1 cellular context compared by ENCODE assay signal in genomic region chr10:21517983-21518628, GRCh38.
TF ChIP-seq lines count a peak whose summit lies in the region.

No MANE protein-coding gene starts in this region.

TF ChIP-seq in HEK293, 187 proteins besides CTCF, POLR2A, EP300 and RAD21 (continued from another document and continues in another):
- TF ChIP-seq INSM2 (tag by site-specific recombination; IDR thresholded peaks at IDR 0.05) (peak; percentile 34; the same call in 1 of the 2 replicates), ZNF843 (tag by site-specific recombination; IDR thresholded peaks at IDR 0.05) (peak; percentile 55; the same call in 1 of the 2 replicates), GLI4 (tag by site-specific recombination; IDR thresholded peaks at IDR 0.05) (no peak), ZNF660 (tag by site-specific recombination; IDR thresholded peaks at IDR 0.05) (peak; percentile 10; the same call in 1 of the 2 replicates), ZNF302 (tag by site-specific recombination; IDR thresholded peaks at IDR 0.05; ENCODE audit: low read depth) (no peak), ZNF548 (tag by site-specific recombination; IDR thresholded peaks at IDR 0.05) (no peak), ZNF292 (tag by site-specific recombination; IDR thresholded peaks at IDR 0.05; ENCODE audit: borderline replicate concordance, low read depth) (no peak), ZNF423 (tag by site-specific recombination; IDR thresholded peaks at IDR 0.05) (no peak), ZXDB (tag by site-specific recombination; IDR thresholded peaks at IDR 0.05) (no peak), ZNF311 (tag by site-specific recombination; IDR thresholded peaks at IDR 0.05; ENCODE audit: borderline replicate concordance) (no peak), ZNF341 (tag by site-specific recombination; IDR thresholded peaks at IDR 0.05; ENCODE audit: low read depth) (peak; percentile 22; the same call in 1 of the 2 replicates), ZNF514 (tag by site-specific recombination; IDR thresholded peaks at IDR 0.05) (no peak), ZNF10 (tag by site-specific recombination; IDR thresholded peaks at IDR 0.05) (peak; percentile 72), ZNF623 (tag by site-specific recombination; IDR thresholded peaks at IDR 0.05) (no peak), ZNF488 (tag by site-specific recombination; IDR thresholded peaks at IDR 0.05) (no peak), ZNF274 (IDR thresholded peaks at IDR 0.05; ENCODE audit: low read length) (no peak), ZNF274 (tag by site-specific recombination; IDR thresholded peaks at IDR 0.05; ENCODE audit: borderline replicate concordance) (no peak), ZFHX2 (tag by site-specific recombination; conservative IDR thresholded peaks at IDR 0.05) (no peak), ZNF366 (tag by site-specific recombination; conservative IDR thresholded peaks at IDR 0.05) (peak; percentile 8; the same call in 1 of the 2 replicates), ZNF670 (tag by site-specific recombination; IDR thresholded peaks at IDR 0.05; ENCODE audit: low read depth) (no peak), ZNF561 (tag by site-specific recombination; IDR thresholded peaks at IDR 0.05; ENCODE audit: borderline replicate concordance) (peak; percentile 29; the same call in 1 of the 2 replicates), SP3 (tag by site-specific recombination; IDR thresholded peaks at IDR 0.05) (peak; percentile 49), ZNF132 (tag by site-specific recombination; IDR thresholded peaks at IDR 0.05; ENCODE audit: borderline replicate concordance) (no peak), TSHZ1 (tag by site-specific recombination; IDR thresholded peaks at IDR 0.05; ENCODE audit: borderline replicate concordance) (peak; percentile 92), ZBTB17 (tag by site-specific recombination; IDR thresholded peaks at IDR 0.05) (peak; percentile 49; the same call in 1 of the 2 replicates), PRDM4 (tag by site-specific recombination; IDR thresholded peaks at IDR 0.05) (peak; percentile 80), ZNF629 (tag by site-specific recombination; IDR thresholded peaks at IDR 0.05) (peak; percentile 10), ZEB2 (tag by site-specific recombination; IDR thresholded peaks at IDR 0.05) (peak; percentile 56), ZIC2 (tag by site-specific recombination; IDR thresholded peaks at IDR 0.05) (no peak), KLF7 (tag by site-specific recombination; IDR thresholded peaks at IDR 0.05; ENCODE audit: borderline replicate concordance) (peak; percentile 60; the same call in 1 of the 2 replicates), PRDM1 (tag by site-specific recombination; IDR thresholded peaks at IDR 0.05) (0 out of 2 replicates have a peak, but pooled peaks have one; percentile 42)
- TF ChIP-seq, protein P1, sequence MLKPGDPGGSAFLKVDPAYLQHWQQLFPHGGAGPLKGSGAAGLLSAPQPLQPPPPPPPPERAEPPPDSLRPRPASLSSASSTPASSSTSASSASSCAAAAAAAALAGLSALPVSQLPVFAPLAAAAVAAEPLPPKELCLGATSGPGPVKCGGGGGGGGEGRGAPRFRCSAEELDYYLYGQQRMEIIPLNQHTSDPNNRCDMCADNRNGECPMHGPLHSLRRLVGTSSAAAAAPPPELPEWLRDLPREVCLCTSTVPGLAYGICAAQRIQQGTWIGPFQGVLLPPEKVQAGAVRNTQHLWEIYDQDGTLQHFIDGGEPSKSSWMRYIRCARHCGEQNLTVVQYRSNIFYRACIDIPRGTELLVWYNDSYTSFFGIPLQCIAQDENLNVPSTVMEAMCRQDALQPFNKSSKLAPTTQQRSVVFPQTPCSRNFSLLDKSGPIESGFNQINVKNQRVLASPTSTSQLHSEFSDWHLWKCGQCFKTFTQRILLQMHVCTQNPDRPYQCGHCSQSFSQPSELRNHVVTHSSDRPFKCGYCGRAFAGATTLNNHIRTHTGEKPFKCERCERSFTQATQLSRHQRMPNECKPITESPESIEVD (tag by site-specific recombination; IDR thresholded peaks at IDR 0.05) = peak; percentile 90
- TF ChIP-seq, protein P2, sequence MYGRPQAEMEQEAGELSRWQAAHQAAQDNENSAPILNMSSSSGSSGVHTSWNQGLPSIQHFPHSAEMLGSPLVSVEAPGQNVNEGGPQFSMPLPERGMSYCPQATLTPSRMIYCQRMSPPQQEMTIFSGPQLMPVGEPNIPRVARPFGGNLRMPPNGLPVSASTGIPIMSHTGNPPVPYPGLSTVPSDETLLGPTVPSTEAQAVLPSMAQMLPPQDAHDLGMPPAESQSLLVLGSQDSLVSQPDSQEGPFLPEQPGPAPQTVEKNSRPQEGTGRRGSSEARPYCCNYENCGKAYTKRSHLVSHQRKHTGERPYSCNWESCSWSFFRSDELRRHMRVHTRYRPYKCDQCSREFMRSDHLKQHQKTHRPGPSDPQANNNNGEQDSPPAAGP (tag by site-specific recombination; IDR thresholded peaks at IDR 0.05) = peak; percentile 72
- TF ChIP-seq, protein P3, sequence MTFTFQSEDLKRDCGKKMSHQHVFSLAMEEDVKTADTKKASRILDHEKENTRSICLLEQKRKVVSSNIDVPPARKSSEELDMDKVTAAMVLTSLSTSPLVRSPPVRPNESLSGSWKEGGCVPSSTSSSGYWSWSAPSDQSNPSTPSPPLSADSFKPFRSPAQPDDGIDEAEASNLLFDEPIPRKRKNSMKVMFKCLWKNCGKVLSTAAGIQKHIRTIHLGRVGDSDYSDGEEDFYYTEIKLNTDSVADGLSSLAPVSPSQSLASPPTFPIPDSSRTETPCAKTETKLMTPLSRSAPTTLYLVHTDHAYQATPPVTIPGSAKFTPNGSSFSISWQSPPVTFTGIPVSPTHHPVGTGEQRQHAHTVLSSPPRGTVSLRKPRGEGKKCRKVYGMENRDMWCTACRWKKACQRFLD (tag by site-specific recombination; IDR thresholded peaks at IDR 0.05) = no peak
- TF ChIP-seq, protein P4, sequence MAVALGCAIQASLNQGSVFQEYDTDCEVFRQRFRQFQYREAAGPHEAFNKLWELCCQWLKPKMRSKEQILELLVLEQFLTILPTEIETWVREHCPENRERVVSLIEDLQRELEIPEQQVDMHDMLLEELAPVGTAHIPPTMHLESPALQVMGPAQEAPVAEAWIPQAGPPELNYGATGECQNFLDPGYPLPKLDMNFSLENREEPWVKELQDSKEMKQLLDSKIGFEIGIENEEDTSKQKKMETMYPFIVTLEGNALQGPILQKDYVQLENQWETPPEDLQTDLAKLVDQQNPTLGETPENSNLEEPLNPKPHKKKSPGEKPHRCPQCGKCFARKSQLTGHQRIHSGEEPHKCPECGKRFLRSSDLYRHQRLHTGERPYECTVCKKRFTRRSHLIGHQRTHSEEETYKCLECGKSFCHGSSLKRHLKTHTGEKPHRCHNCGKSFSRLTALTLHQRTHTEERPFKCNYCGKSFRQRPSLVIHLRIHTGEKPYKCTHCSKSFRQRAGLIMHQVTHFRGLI (tag by site-specific recombination; IDR thresholded peaks at IDR 0.05) = no peak
- TF ChIP-seq, protein P5, sequence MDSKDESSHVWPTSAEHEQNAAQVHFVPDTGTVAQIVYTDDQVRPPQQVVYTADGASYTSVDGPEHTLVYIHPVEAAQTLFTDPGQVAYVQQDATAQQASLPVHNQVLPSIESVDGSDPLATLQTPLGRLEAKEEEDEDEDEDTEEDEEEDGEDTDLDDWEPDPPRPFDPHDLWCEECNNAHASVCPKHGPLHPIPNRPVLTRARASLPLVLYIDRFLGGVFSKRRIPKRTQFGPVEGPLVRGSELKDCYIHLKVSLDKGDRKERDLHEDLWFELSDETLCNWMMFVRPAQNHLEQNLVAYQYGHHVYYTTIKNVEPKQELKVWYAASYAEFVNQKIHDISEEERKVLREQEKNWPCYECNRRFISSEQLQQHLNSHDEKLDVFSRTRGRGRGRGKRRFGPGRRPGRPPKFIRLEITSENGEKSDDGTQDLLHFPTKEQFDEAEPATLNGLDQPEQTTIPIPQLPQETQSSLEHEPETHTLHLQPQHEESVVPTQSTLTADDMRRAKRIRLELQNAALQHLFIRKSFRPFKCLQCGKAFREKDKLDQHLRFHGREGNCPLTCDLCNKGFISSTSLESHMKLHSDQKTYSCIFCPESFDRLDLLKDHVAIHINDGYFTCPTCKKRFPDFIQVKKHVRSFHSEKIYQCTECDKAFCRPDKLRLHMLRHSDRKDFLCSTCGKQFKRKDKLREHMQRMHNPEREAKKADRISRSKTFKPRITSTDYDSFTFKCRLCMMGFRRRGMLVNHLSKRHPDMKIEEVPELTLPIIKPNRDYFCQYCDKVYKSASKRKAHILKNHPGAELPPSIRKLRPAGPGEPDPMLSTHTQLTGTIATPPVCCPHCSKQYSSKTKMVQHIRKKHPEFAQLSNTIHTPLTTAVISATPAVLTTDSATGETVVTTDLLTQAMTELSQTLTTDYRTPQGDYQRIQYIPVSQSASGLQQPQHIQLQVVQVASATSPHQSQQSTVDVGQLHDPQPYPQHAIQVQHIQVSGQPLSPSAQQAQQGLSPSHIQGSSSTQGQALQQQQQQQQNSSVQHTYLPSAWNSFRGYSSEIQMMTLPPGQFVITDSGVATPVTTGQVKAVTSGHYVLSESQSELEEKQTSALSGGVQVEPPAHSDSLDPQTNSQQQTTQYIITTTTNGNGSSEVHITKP (tag by site-specific recombination; IDR thresholded peaks at IDR 0.05) = peak; percentile 95
- TF ChIP-seq, protein P6, sequence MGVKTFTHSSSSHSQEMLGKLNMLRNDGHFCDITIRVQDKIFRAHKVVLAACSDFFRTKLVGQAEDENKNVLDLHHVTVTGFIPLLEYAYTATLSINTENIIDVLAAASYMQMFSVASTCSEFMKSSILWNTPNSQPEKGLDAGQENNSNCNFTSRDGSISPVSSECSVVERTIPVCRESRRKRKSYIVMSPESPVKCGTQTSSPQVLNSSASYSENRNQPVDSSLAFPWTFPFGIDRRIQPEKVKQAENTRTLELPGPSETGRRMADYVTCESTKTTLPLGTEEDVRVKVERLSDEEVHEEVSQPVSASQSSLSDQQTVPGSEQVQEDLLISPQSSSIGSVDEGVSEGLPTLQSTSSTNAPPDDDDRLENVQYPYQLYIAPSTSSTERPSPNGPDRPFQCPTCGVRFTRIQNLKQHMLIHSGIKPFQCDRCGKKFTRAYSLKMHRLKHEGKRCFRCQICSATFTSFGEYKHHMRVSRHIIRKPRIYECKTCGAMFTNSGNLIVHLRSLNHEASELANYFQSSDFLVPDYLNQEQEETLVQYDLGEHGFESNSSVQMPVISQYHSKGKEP (tag by site-specific recombination; IDR thresholded peaks at IDR 0.05) = peak; percentile 45
